Comparison of ENCODE assay signal across 25 cellular contexts in the genomic region with DNA sequence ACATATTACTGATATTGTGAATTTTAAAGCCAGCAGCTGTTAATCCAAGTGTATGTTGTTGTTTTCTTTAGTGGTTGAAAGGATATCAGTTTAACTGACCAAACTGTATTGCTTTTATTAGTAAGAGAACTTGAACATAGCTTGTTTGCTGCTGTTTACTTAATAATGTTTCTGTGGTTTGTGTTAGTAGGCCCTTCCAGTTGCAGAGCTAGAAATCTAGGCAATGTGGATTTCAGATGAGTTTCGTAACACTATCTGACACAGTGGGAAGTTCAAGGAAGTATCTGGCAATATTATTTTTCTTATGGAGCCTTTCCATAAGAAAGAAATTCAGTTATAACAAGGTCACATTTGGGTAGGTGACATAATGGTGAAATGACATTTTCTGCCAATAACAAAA. TPM values are rescaled to one million over a fixed set of nuclear protein-coding genes. Genes with fewer than 3 reads are reported as not detected.
DNase-seq lines count a peak whose midpoint lies in the region; ATAC-seq and TF ChIP-seq lines count a peak whose summit lies in the region.
"Had no signal": no experiment of that assay in that cellular context is flagged by ENCODE, and none has a peak within 500 bp of the region (broad histone marks: within the 10 kb centered on the region; RNA-seq: fewer than 3 reads in every experiment).

No MANE protein-coding gene starts in this region.

- ATAC-seq in left ventricle myocardium superior, result no peak
- ATAC-seq in upper lobe of right lung, result peak; percentile 53
- ATAC-seq in stimulated activated naive CD8-positive, alpha-beta T cell treated with anti-CD3 and anti-CD28 coated beads, Interleukin-15, amount 100 ng/mL, for 72 hours, result no peak
- no peak for ATAC-seq in HG02588 (IDR thresholded peaks at IDR 0.05; ENCODE audit: unreplicated experiment)
- ATAC-seq: activated CD8-positive, alpha-beta T cell treated with anti-CD3 and anti-CD28 coated beads, Interleukin-2, amount 10 ng/mL, durations not matched to agents 7 days and 5 days; effector memory CD8-positive, alpha-beta T cell; Panc1; stimulated activated effector memory CD8-positive, alpha-beta T cell treated with anti-CD3 and anti-CD28 coated beads, Interleukin-12 subunit alpha, Interleukin-12 subunit beta, amount 100 ng/mL, for 72 hours had no signal

- TF ChIP-seq CTCF in cardiac muscle cell (IDR thresholded peaks at IDR 0.05; ENCODE audit: low read depth, low read length), result no peak
- no peak for TF ChIP-seq CTCF in choroid plexus epithelial cell (conservative IDR thresholded peaks at IDR 0.05; ENCODE audit: low read depth, low read length)
- TF ChIP-seq CTCF in liver (IDR thresholded peaks at IDR 0.05; ENCODE audit: low read depth, low read length, missing input control), result no peak
- no peak for TF ChIP-seq CTCF in upper lobe of right lung (IDR thresholded peaks at IDR 0.05)
- TF ChIP-seq CTCF in Peyer's patch (IDR thresholded peaks at IDR 0.05), result no peak

- H3K27ac ChIP-seq in cardiac muscle cell, result peak overlapping the region; percentile 2
- H3K27ac ChIP-seq in liver (ENCODE audit: low read depth in 1 of 2, low read length in 2 of 2), result no peak overlapping the region
- H3K27ac ChIP-seq in upper lobe of right lung, result no peak overlapping the region
- no peak overlapping the region for H3K27ac ChIP-seq in Peyer's patch
- H3K27ac ChIP-seq: brain microvascular endothelial cell, vagina had no signal

- H3K9me3 Mint-ChIP-seq in stimulated activated naive CD8-positive, alpha-beta T cell treated with anti-CD3 and anti-CD28 coated beads, Interleukin-15, amount 100 ng/mL, for 72 hours, result no peaks in the 10 kb centered on the region
- H3K9me3 Mint-ChIP-seq: effector memory CD8-positive, alpha-beta T cell; stimulated activated effector memory CD8-positive, alpha-beta T cell treated with anti-CD3 and anti-CD28 coated beads, Interleukin-12 subunit alpha, Interleukin-12 subunit beta, amount 100 ng/mL, for 72 hours had no signal

- TF ChIP-seq RAD21 in liver (IDR thresholded peaks at IDR 0.05), result peak in 1 of 2 donors; percentile 44

- H3K27me3 Mint-ChIP-seq in stimulated activated naive CD8-positive, alpha-beta T cell treated with anti-CD3 and anti-CD28 coated beads, Interleukin-15, amount 100 ng/mL, for 72 hours, result no peaks in the 10 kb centered on the region
- H3K27me3 Mint-ChIP-seq: effector memory CD8-positive, alpha-beta T cell had no signal

- H3K36me3 ChIP-seq in cardiac muscle cell, result peaks cover 2% of the 10 kb centered on the region
- peaks cover 0 to 2% (median 0%) of the 10 kb centered on the region in 4 donors for H3K36me3 ChIP-seq in liver (ENCODE audit: control insufficient read depth in 4 of 4, insufficient read depth in 3 of 4, low read depth in 1 of 4, low read length in 3 of 4)
- no peaks in the 10 kb centered on the region for H3K36me3 ChIP-seq in upper lobe of right lung
- H3K36me3 ChIP-seq in Peyer's patch, result no peaks in the 10 kb centered on the region
- H3K36me3 ChIP-seq: brain microvascular endothelial cell had no signal

- DNase-seq in cardiac muscle cell (ENCODE audit: low read depth in 1 of 2, low spot score in 1 of 2) (peak in 1 of 2 donors; percentile 52), left ventricle myocardium superior (no peak), choroid plexus epithelial cell (ENCODE audit: low read depth) (peak; percentile 69), upper lobe of right lung (no peak), Peyer's patch (no peak)
- DNase-seq in stimulated activated naive CD8-positive, alpha-beta T cell treated with anti-CD3 and anti-CD28 coated beads, Interleukin-15, amount 100 ng/mL, for 72 hours, result no peak
- DNase-seq: activated CD4-positive, alpha-beta T cell treated with anti-CD3 and anti-CD28 coated beads for 1 hour; activated CD8-positive, alpha-beta T cell treated with anti-CD3 and anti-CD28 coated beads, Interleukin-2, amount 10 ng/mL, durations not matched to agents 7 days and 5 days; activated gamma-delta T cell; activated T-cell treated with anti-CD3 and anti-CD28 coated beads for 4 hours; brain microvascular endothelial cell; C1 segment of cervical spinal cord; effector memory CD8-positive, alpha-beta T cell; HCEC 1CT; NCI-H1417; NCI-H524; nucleus accumbens; SIG-M5; spleen; stimulated activated CD4-positive, alpha-beta T cell treated with anti-CD3 and anti-CD28 coated beads, Interleukin-2, amount 100 ng/mL, for 48 hours had no signal

- no peak for TF ChIP-seq POLR2A in Peyer's patch (IDR thresholded peaks at IDR 0.05)

- H3K27me3 ChIP-seq in cardiac muscle cell, result no peaks in the 10 kb centered on the region
- H3K27me3 ChIP-seq in liver (ENCODE audit: control insufficient read depth in 4 of 4, insufficient read depth in 4 of 4, low read length in 3 of 4), result no peaks in the 10 kb centered on the region
- H3K27me3 ChIP-seq in upper lobe of right lung, result no peaks in the 10 kb centered on the region
- no peaks in the 10 kb centered on the region for H3K27me3 ChIP-seq in Peyer's patch
- H3K27me3 ChIP-seq: brain microvascular endothelial cell, spleen, vagina had no signal

- H3K4me1 Mint-ChIP-seq in stimulated activated naive CD8-positive, alpha-beta T cell treated with anti-CD3 and anti-CD28 coated beads, Interleukin-15, amount 100 ng/mL, for 72 hours, result peaks cover 48% of the 10 kb centered on the region

- no peak overlapping the region for H3K9ac ChIP-seq in liver (ENCODE audit: low read depth in 1 of 2, low read length in 2 of 2)

- H3K9me3 ChIP-seq in cardiac muscle cell (ENCODE audit: low read depth) (no peaks in the 10 kb centered on the region), liver (ENCODE audit: control insufficient read depth in 4 of 4, low read length in 3 of 4) (no peaks in the 10 kb centered on the region), upper lobe of right lung (no peaks in the 10 kb centered on the region), Peyer's patch (no peaks in the 10 kb centered on the region)
- H3K9me3 ChIP-seq: spleen, vagina had no signal

- WGBS in liver, result 0% methylated on average over 1 of the region's 1 CpG

- H3K27ac Mint-ChIP-seq in stimulated activated naive CD8-positive, alpha-beta T cell treated with anti-CD3 and anti-CD28 coated beads, Interleukin-15, amount 100 ng/mL, for 72 hours, result no peak overlapping the region
- H3K27ac Mint-ChIP-seq: activated CD8-positive, alpha-beta T cell treated with anti-CD3 and anti-CD28 coated beads, Interleukin-2, amount 10 ng/mL, durations not matched to agents 7 days and 5 days; stimulated activated effector memory CD8-positive, alpha-beta T cell treated with anti-CD3 and anti-CD28 coated beads, Interleukin-12 subunit alpha, Interleukin-12 subunit beta, amount 100 ng/mL, for 72 hours had no signal

- H3K4me1 ChIP-seq in cardiac muscle cell (ENCODE audit: low read depth) (peaks cover 5% of the 10 kb centered on the region), liver (ENCODE audit: control insufficient read depth in 4 of 4, insufficient read depth in 4 of 4, low read length in 3 of 4) (peaks cover 9 to 22% (median 13%) of the 10 kb centered on the region in 4 donors), upper lobe of right lung (peaks cover 16% of the 10 kb centered on the region), Peyer's patch (no peaks in the 10 kb centered on the region)

- no peak overlapping the region for H3K4me3 Mint-ChIP-seq in stimulated activated naive CD8-positive, alpha-beta T cell treated with anti-CD3 and anti-CD28 coated beads, Interleukin-15, amount 100 ng/mL, for 72 hours
- H3K4me3 Mint-ChIP-seq: activated CD8-positive, alpha-beta T cell treated with anti-CD3 and anti-CD28 coated beads, Interleukin-2, amount 10 ng/mL, durations not matched to agents 7 days and 5 days; effector memory CD8-positive, alpha-beta T cell; stimulated activated effector memory CD8-positive, alpha-beta T cell treated with anti-CD3 and anti-CD28 coated beads, Interleukin-12 subunit alpha, Interleukin-12 subunit beta, amount 100 ng/mL, for 72 hours had no signal

- intact Hi-C loops in left ventricle myocardium superior (cut with micrococcal nuclease), result no loop called here
- intact Hi-C loops in upper lobe of right lung (cut with DNase I), result no loop called here

- H3K4me3 ChIP-seq in cardiac muscle cell, result no peak overlapping the region
- no peak overlapping the region for H3K4me3 ChIP-seq in choroid plexus epithelial cell (ENCODE audit: low read depth, low read length)
- H3K4me3 ChIP-seq in liver (ENCODE audit: low read depth in 1 of 3, low read length in 3 of 3), result no peak overlapping the region
- no peak overlapping the region for H3K4me3 ChIP-seq in upper lobe of right lung
- H3K4me3 ChIP-seq in Peyer's patch, result no peak overlapping the region
- H3K4me3 ChIP-seq: spleen, vagina had no signal

TF ChIP-seq in liver, 16 proteins besides CTCF, POLR2A, EP300 and RAD21:
- TF ChIP-seq HNF4A (conservative IDR thresholded peaks at IDR 0.05) (peak in 1 of 2 donors; percentile 37), FOXA2 (IDR thresholded peaks at IDR 0.05) (no peak), RXRA (IDR thresholded peaks at IDR 0.05) (peak in 1 of 2 donors; percentile 14), SP1 (IDR thresholded peaks at IDR 0.05) (peak; percentile 7)

RNA-seq across cellular contexts. Expression of gene ZNF609, which starts 18.5 kb away (rescaled TPM):
- total RNA-seq in cardiac muscle cell (28.7 and 41.4 TPM in 2 replicates), left ventricle myocardium superior (17.7 TPM), liver (10 to 100 TPM in 1 of 2 donors, 1 to 10 TPM in 1; 7.1 to 18.1 TPM), upper lobe of right lung (45.4 TPM), Peyer's patch (10 to 100 TPM; 22.1 to 57.8 (median 36.0) TPM)
- polyA plus RNA-seq in cardiac muscle cell (25.6 and 31.8 TPM in 2 replicates), liver (1 to 10 TPM; 4.6 to 8.9 TPM)
